Comparison of ENCODE assay signal across 23 cellular contexts in the genomic region with DNA sequence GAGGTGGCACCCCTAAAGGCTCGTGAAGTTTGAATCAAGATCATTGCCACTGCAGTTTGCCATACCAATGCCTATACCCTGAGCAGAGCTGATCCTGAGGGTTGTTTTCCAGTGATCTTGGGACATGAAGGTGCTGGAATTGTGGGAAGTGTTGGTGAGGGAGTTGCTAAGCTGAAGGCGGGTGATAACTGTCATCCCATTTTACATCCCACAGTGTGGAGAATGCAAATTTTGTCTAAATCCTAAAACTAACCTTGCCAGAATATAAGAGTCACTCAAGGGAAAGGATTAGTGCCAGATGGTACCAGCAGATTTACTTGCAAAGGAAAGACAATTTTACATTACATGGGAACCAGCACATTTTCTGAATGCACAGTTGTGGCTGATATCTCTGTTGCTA.
"Had no signal": no experiment of that assay in that cellular context is flagged by ENCODE, and none has a peak within 500 bp of the region (broad histone marks: within the 10 kb centered on the region; RNA-seq: fewer than 3 reads in every experiment).

No MANE protein-coding gene starts in this region.

- H3K36me3 ChIP-seq: left ventricle myocardium inferior, lower lobe of right lung, pancreas, right atrium auricular region, stomach, tibial artery had no signal

- H3K27ac ChIP-seq: left ventricle myocardium inferior, lower lobe of right lung, pancreas, right atrium auricular region, stomach, testis, tibial artery had no signal

- H3K27me3 ChIP-seq: pancreas, right atrium auricular region, stomach, testis, tibial artery had no signal

- ATAC-seq: left colon; lower lobe of right lung; naive thymus-derived CD8-positive, alpha-beta T cell; pancreas; sciatic nerve had no signal

- H3K9me3 ChIP-seq: pancreas, testis, tibial artery had no signal

- H3K4me3 ChIP-seq: left ventricle myocardium inferior, lower lobe of right lung, pancreas, right atrium auricular region, smooth muscle cell, stomach, testis, tibial artery had no signal

- DNase-seq: cortex of kidney; effector CD4-positive, alpha-beta T cell; hypothalamus; immature natural killer cell; islet precursor cell; kidney glomerular epithelial cell; left colon; left ventricle myocardium inferior; lower lobe of right lung; naive thymus-derived CD8-positive, alpha-beta T cell; nephron progenitor cell; pancreas; stimulated activated CD4-positive, alpha-beta T cell treated with anti-CD3 and anti-CD28 coated beads, Interleukin-12 subunit alpha, Interleukin-12 subunit beta, amount 100 ng/mL, for 4 hours; stimulated activated CD4-positive, alpha-beta T cell treated with anti-CD3 and anti-CD28 coated beads, Interleukin-1b, Interleukin-23, amount 100 ng/mL, for 48 hours; stimulated activated CD4-positive, alpha-beta T cell treated with anti-CD3 and anti-CD28 coated beads, Interleukin-4, amount 100 ng/mL, for 1 hour; stimulated activated CD8-positive, alpha-beta memory T cell treated with anti-CD3 and anti-CD28 coated beads, Interleukin-4, amount 100 ng/mL, for 48 hours; stimulated activated naive CD4-positive, alpha-beta T cell treated with Interleukin-2 at 50 U/mL for 16 hours; stomach; tibial artery had no signal
